ENCODE assay signal across 1 cellular context in the genomic region with DNA sequence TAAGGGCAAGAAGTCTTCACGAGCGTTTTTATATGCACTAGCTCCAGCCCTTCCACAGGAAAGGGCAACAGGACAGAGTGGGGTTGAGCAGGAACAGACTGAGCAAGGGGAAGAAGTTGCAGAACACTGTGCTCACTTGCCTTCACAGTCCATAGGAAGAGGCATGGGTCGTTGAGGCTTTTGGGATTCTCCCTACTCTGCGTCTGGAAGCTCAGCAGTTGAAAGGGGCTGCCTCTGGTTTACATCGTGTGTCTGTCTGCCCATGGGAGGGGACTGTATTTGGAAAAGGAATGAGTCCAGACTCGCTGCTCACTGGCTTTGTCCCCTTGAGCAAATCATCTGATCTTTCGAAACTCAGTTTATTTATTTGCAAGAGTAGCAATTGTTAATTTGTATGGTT.
TF ChIP-seq lines count a peak whose summit lies in the region.

No MANE protein-coding gene starts in this region.

TF ChIP-seq in HepG2, 621 proteins besides CTCF, POLR2A, EP300 and RAD21:
- TF ChIP-seq ZNF772 (CRISPR knock-in tag; IDR thresholded peaks at IDR 0.05) (no peak), NFYB (CRISPR knock-in tag; IDR thresholded peaks at IDR 0.05) (no peak), ZNF775 (CRISPR knock-in tag; IDR thresholded peaks at IDR 0.05; ENCODE audit: borderline replicate concordance) (no peak), GPN1 (CRISPR knock-in tag; IDR thresholded peaks at IDR 0.05; ENCODE audit: borderline replicate concordance) (no peak), NFE2 (CRISPR knock-in tag; IDR thresholded peaks at IDR 0.05) (no peak), ZSCAN20 (CRISPR knock-in tag; IDR thresholded peaks at IDR 0.05; ENCODE audit: borderline replicate concordance) (no peak), ELF4 (CRISPR knock-in tag; IDR thresholded peaks at IDR 0.05; ENCODE audit: borderline replicate concordance) (no peak), POLR2AphosphoS2 (IDR thresholded peaks at IDR 0.05; ENCODE audit: low read depth, low read length) (no peak), NCOA2 (CRISPR knock-in tag; IDR thresholded peaks at IDR 0.05) (no peak), DMAP1 (CRISPR knock-in tag; IDR thresholded peaks at IDR 0.05) (no peak), ZNF232 (CRISPR knock-in tag; IDR thresholded peaks at IDR 0.05; ENCODE audit: borderline replicate concordance) (no peak)
- TF ChIP-seq, protein P1, sequence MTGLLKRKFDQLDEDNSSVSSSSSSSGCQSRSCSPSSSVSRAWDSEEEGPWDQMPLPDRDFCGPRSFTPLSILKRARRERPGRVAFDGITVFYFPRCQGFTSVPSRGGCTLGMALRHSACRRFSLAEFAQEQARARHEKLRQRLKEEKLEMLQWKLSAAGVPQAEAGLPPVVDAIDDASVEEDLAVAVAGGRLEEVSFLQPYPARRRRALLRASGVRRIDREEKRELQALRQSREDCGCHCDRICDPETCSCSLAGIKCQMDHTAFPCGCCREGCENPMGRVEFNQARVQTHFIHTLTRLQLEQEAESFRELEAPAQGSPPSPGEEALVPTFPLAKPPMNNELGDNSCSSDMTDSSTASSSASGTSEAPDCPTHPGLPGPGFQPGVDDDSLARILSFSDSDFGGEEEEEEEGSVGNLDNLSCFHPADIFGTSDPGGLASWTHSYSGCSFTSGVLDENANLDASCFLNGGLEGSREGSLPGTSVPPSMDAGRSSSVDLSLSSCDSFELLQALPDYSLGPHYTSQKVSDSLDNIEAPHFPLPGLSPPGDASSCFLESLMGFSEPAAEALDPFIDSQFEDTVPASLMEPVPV (CRISPR knock-in tag; IDR thresholded peaks at IDR 0.05): no peak
- TF ChIP-seq, protein P2, sequence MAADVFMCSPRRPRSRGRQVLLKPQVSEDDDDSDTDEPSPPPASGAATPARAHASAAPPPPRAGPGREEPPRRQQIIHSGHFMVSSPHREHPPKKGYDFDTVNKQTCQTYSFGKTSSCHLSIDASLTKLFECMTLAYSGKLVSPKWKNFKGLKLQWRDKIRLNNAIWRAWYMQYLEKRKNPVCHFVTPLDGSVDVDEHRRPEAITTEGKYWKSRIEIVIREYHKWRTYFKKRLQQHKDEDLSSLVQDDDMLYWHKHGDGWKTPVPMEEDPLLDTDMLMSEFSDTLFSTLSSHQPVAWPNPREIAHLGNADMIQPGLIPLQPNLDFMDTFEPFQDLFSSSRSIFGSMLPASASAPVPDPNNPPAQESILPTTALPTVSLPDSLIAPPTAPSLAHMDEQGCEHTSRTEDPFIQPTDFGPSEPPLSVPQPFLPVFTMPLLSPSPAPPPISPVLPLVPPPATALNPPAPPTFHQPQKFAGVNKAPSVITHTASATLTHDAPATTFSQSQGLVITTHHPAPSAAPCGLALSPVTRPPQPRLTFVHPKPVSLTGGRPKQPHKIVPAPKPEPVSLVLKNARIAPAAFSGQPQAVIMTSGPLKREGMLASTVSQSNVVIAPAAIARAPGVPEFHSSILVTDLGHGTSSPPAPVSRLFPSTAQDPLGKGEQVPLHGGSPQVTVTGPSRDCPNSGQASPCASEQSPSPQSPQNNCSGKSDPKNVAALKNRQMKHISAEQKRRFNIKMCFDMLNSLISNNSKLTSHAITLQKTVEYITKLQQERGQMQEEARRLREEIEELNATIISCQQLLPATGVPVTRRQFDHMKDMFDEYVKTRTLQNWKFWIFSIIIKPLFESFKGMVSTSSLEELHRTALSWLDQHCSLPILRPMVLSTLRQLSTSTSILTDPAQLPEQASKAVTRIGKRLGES (CRISPR knock-in tag; IDR thresholded peaks at IDR 0.05; ENCODE audit: borderline replicate concordance): no peak
- TF ChIP-seq, protein P3, sequence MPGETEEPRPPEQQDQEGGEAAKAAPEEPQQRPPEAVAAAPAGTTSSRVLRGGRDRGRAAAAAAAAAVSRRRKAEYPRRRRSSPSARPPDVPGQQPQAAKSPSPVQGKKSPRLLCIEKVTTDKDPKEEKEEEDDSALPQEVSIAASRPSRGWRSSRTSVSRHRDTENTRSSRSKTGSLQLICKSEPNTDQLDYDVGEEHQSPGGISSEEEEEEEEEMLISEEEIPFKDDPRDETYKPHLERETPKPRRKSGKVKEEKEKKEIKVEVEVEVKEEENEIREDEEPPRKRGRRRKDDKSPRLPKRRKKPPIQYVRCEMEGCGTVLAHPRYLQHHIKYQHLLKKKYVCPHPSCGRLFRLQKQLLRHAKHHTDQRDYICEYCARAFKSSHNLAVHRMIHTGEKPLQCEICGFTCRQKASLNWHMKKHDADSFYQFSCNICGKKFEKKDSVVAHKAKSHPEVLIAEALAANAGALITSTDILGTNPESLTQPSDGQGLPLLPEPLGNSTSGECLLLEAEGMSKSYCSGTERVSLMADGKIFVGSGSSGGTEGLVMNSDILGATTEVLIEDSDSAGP (CRISPR knock-in tag; IDR thresholded peaks at IDR 0.05; ENCODE audit: borderline replicate concordance): no peak
